ENCODE assay signal across 8 cellular contexts in genomic region chr3:137013955-137014688, GRCh38. TPM values are rescaled to one million over a fixed set of nuclear protein-coding genes. Genes with fewer than 3 reads are reported as not detected.
DNase-seq lines count a peak whose midpoint lies in the region; ATAC-seq and TF ChIP-seq lines count a peak whose summit lies in the region.

No MANE protein-coding gene starts in this region.

- 11 to 13% methylated on average over 17 of the region's 17 CpGs for WGBS in esophagus, 2 donors

- H3K4me3 Mint-ChIP-seq in Caco-2 (ENCODE audit: unreplicated experiment) = peak overlapping the region; percentile 88

- DNase-seq in Caco-2 = peak; percentile 85 to 90
- DNase-seq in Jurkat, Clone E6-1 (ENCODE audit: low read depth, low spot score) = peak; percentile 67
- DNase-seq in OCI-M1 (lab: John Stamatoyannopoulos, UW) = peak; percentile 94
- peak; percentile 69 for DNase-seq in activated T-cell treated with anti-CD3 and anti-CD28 coated beads for 48 hours (ENCODE audit: low read depth)
- DNase-seq in stimulated activated CD8-positive, alpha-beta memory T cell treated with anti-CD3 and anti-CD28 coated beads, Interleukin-4, amount 100 ng/mL, for 48 hours = peak; percentile 92

- POLR2A ChIA-PET in Caco-2 (lab: Charles Lee) = interaction anchor here (1.2 to 1.6 kb wide), 2 partner anchors 153 to 262 kb away, joined by 10 to 22 read pairs; partner anchors contain the start of genes NCK1 and STAG1

- no peaks in the 10 kb centered on the region for H3K27me3 Mint-ChIP-seq in Caco-2 (ENCODE audit: insufficient read depth, unreplicated experiment)

- H3K27me3 ChIP-seq in Caco-2 (replicated peaks; ENCODE audit: control insufficient read depth, insufficient read depth, low read length) = no peaks in the 10 kb centered on the region
- no peaks in the 10 kb centered on the region for H3K27me3 ChIP-seq in esophagus (ENCODE audit: control insufficient read depth in 1 of 2, insufficient read depth in 2 of 2, low read length in 2 of 2)
- no peaks in the 10 kb centered on the region for H3K27me3 ChIP-seq in muscle layer of colon (ENCODE audit: control insufficient read depth in 1 of 2, insufficient read depth in 2 of 2, low read length in 2 of 2)

- no peaks in the 10 kb centered on the region; the same call in 1 of the 2 replicates for H3K36me3 ChIP-seq in Caco-2 (ENCODE audit: control insufficient read depth, insufficient read depth, low read length)
- H3K36me3 ChIP-seq in esophagus (ENCODE audit: control insufficient read depth in 2 of 2, insufficient read depth in 2 of 2, low read length in 1 of 2) = peaks cover 0 to 13% of the 10 kb centered on the region in 2 donors
- no peaks in the 10 kb centered on the region for H3K36me3 ChIP-seq in muscle layer of colon (ENCODE audit: insufficient read depth, low read length)

- H3K36me3 Mint-ChIP-seq in Caco-2 (ENCODE audit: insufficient read depth, unreplicated experiment) = peaks cover 11% of the 10 kb centered on the region

- peak; percentile 70 to 90 for TF ChIP-seq CTCF in Caco-2 (IDR thresholded peaks at IDR 0.05; ENCODE audit: insufficient read depth in 1 of 2, low read depth in 1 of 2, low read length in 1 of 2, severe bottlenecking in 1 of 2, unreplicated experiment in 1 of 2)

- H3K4me3 ChIP-seq in Caco-2 (ENCODE audit: low read depth, low read length) (peak overlapping the region; percentile 52), esophagus (ENCODE audit: low read depth in 1 of 2, low read length in 2 of 2) (peak overlapping the region; percentile 27 to 51), muscle layer of colon (ENCODE audit: low read depth in 1 of 2, low read length in 2 of 2) (peak overlapping the region in 1 of 2 donors; percentile 64)
- no peak overlapping the region for H3K4me3 ChIP-seq in Jurkat, Clone E6-1 (ENCODE audit: low read length)

- intact Hi-C loops in Caco-2 (cut with micrococcal nuclease; ENCODE audit: unreplicated experiment) = loop anchor here (1.0 to 2.0 kb wide), 6 partner anchors 65 to 939 kb away; partner anchors contain the start of genes NCK1 and STAG1

- H3K27ac ChIP-seq in esophagus (ENCODE audit: low read depth in 2 of 2, low read length in 1 of 2) = peak overlapping the region; percentile 62 to 89
- peak overlapping the region; percentile 31 for H3K27ac ChIP-seq in muscle layer of colon (ENCODE audit: low read depth, low read length)

- H3K4me1 ChIP-seq in Caco-2 = 0 out of 2 replicates have a peak, but pooled peaks cover 3% of the 10 kb centered on the region
- no peaks in the 10 kb centered on the region for H3K4me1 ChIP-seq in esophagus (ENCODE audit: control insufficient read depth in 2 of 2, insufficient read depth in 2 of 2, low read length in 1 of 2)
- H3K4me1 ChIP-seq in muscle layer of colon (ENCODE audit: insufficient read depth, low read length) = peaks cover 3% of the 10 kb centered on the region

- no TSS peak for BruUV-seq in Caco-2 (replicated peaks; lab: Mats Ljungman, UMichigan)

- no peaks in the 10 kb centered on the region for H3K9me3 ChIP-seq in Caco-2
- H3K9me3 ChIP-seq in esophagus (ENCODE audit: control insufficient read depth in 2 of 2, insufficient read depth in 1 of 2, low read depth in 1 of 2, low read length in 1 of 2) = no peaks in the 10 kb centered on the region
- H3K9me3 ChIP-seq in muscle layer of colon (ENCODE audit: low read length) = no peaks in the 10 kb centered on the region

- peak overlapping the region; percentile 87 for H3K27ac Mint-ChIP-seq in Caco-2 (ENCODE audit: unreplicated experiment)

- no peaks in the 10 kb centered on the region for H3K4me1 Mint-ChIP-seq in Caco-2 (ENCODE audit: low read depth, unreplicated experiment)

- peak; percentile 70 for ATAC-seq in GM21528 (IDR thresholded peaks at IDR 0.05; ENCODE audit: low FRiP score, unreplicated experiment)

- CTCF ChIA-PET in Caco-2 (lab: Charles Lee) = interaction anchor here (0.5 to 2.0 kb wide), 28 partner anchors 10 to 1310 kb away, joined by 3 to 70 read pairs (median 3); partner anchors contain the start of genes NCK1, PCCB and STAG1

- peak overlapping the region; percentile 35 for H3K9ac ChIP-seq in muscle layer of colon (ENCODE audit: low read length)

- no peaks in the 10 kb centered on the region for H3K9me3 Mint-ChIP-seq in Caco-2 (ENCODE audit: unreplicated experiment)

RNA-seq across cellular contexts. Expression of gene IL20RB, which starts 56.3 kb away (rescaled TPM):
- 5.5 and 6.9 TPM in 2 replicates for total RNA-seq in Caco-2 (2022)
- polyA plus RNA-seq in Jurkat, Clone E6-1 (2012; ENCODE audit: insufficient read depth, insufficient read length) = not detected
- polyA plus RNA-seq in esophagus = 10 to 100 TPM; 83.2 to 85.1 TPM
